ENCODE assay signal across 22 cellular contexts in the genomic region with DNA sequence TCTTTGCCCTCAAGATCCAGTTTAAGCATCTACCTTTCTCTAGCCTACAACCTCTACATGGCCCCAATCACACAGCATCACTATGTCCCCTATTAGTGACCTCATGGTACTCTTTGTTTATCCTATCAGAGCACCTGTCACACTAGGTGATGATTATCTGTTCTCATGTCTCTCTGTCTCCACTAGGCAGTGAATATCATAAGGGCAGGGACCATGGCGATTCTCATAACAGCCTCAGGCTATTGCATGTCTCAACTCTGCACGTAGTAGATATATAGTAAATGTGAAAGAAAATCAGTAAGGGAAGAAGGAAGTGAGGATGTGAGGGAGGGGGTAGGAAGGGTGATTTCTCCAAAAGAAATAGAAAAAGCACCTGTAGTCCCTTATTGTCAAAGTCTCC.
"Had no signal": no experiment of that assay in that cellular context is flagged by ENCODE, and none has a peak within 500 bp of the region (broad histone marks: within the 10 kb centered on the region; RNA-seq: fewer than 3 reads in every experiment).

No MANE protein-coding gene starts in this region.

- ATAC-seq: Right ventricle myocardium inferior, SK-N-SH treated with all-trans-retinoic acid at 6 μM for 48 hours, T-helper 17 cell had no signal

- H3K27ac ChIP-seq: PC-9, Peyer's patch, SJCRH30 had no signal

- DNase-seq: KBM-7, NCI-H1092, NCI-H1105 treated with DMSO at 0.1 percent for 48 hours, NCI-H1417 treated with DMSO at 0.1 percent for 48 hours, NCI-H146, NCI-H187, NCI-H2029, NCI-H2081 treated with DMSO at 0.1 percent for 48 hours, NCI-H2171, NCI-H226, NCI-H446, NCI-H510A, NCI-H524 treated with DMSO at 0.1 percent for 48 hours, NCI-H774, PC-9, Peyer's patch, SHP77 treated with DMSO at 0.1 percent for 48 hours, SJCRH30, T-helper 1 cell, T-helper 17 cell had no signal

- H3K4me3 ChIP-seq: PC-9, Peyer's patch, SJCRH30 had no signal
